In genomic region chr1:241225741-241226140, GRCh38 we compare ENCODE assay signal across 32 cellular contexts.
DNase-seq lines count a peak whose midpoint lies in the region; ATAC-seq and TF ChIP-seq lines count a peak whose summit lies in the region.
"Had no signal": no experiment of that assay in that cellular context is flagged by ENCODE, and none has a peak within 500 bp of the region (broad histone marks: within the 10 kb centered on the region; RNA-seq: fewer than 3 reads in every experiment).

No MANE protein-coding gene starts in this region.

- ATAC-seq in left ventricle myocardium superior, result no peak
- ATAC-seq: activated CD4-positive, CD25-positive, alpha-beta regulatory T cell treated with anti-CD3 and anti-CD28 coated beads, Interleukin-2, amount 50 U/mL, for 24 hours; activated CD8-positive, alpha-beta T cell treated with anti-CD3 and anti-CD28 coated beads for 36 hours; activated naive CD4-positive, alpha-beta T cell treated with anti-CD3 and anti-CD28 coated beads, Interleukin-2, amount 50 U/mL, for 72 hours; effector memory CD8-positive, alpha-beta T cell; foreskin keratinocyte; GM12878 had no signal

- no peak overlapping the region for H3K4me3 Mint-ChIP-seq in activated CD4-positive, alpha-beta T cell treated with anti-CD3 and anti-CD28 coated beads, Interleukin-2, amount 10 ng/mL, durations not matched to agents 7 days and 5 days
- H3K4me3 Mint-ChIP-seq: activated CD8-positive, alpha-beta T cell treated with anti-CD3 and anti-CD28 coated beads for 36 hours; effector memory CD8-positive, alpha-beta T cell; memory B cell; neural crest cell had no signal

- H3K4me3 ChIP-seq in osteoblast (ENCODE audit: insufficient read depth, low read length), result no peak overlapping the region
- H3K4me3 ChIP-seq: coronary artery, GM12878, SK-N-MC, smooth muscle cell, tibial artery had no signal

- POLR2A ChIA-PET in activated CD4-positive, alpha-beta T cell treated with anti-CD3 and anti-CD28 coated beads, Interleukin-2, amount 10 ng/mL, durations not matched to agents 7 days and 5 days (lab: Charles Lee), result no interaction called here

- H2AFZ ChIP-seq in osteoblast (ENCODE audit: low read length), result no peak overlapping the region
- H2AFZ ChIP-seq: parathyroid adenoma had no signal

- no peaks in the 10 kb centered on the region for H4K20me1 ChIP-seq in osteoblast (ENCODE audit: insufficient read depth, low read length)

- no peaks in the 10 kb centered on the region for H3K27me3 Mint-ChIP-seq in activated CD4-positive, alpha-beta T cell treated with anti-CD3 and anti-CD28 coated beads, Interleukin-2, amount 10 ng/mL, durations not matched to agents 7 days and 5 days
- H3K27me3 Mint-ChIP-seq: activated CD8-positive, alpha-beta T cell treated with anti-CD3 and anti-CD28 coated beads for 36 hours; effector memory CD8-positive, alpha-beta T cell; memory B cell had no signal

- no peaks in the 10 kb centered on the region for H3K4me1 Mint-ChIP-seq in activated CD4-positive, alpha-beta T cell treated with anti-CD3 and anti-CD28 coated beads, Interleukin-2, amount 10 ng/mL, durations not matched to agents 7 days and 5 days
- H3K4me1 Mint-ChIP-seq: memory B cell, neural crest cell had no signal

- no peak overlapping the region for H3K4me2 ChIP-seq in osteoblast (ENCODE audit: insufficient read depth, low read length)
- H3K4me2 ChIP-seq: KMS-11, smooth muscle cell had no signal

- intact Hi-C loops in left ventricle myocardium superior (cut with micrococcal nuclease), result no loop called here

- peaks cover 9% of the 10 kb centered on the region for H3K9me3 Mint-ChIP-seq in activated CD4-positive, alpha-beta T cell treated with anti-CD3 and anti-CD28 coated beads, Interleukin-2, amount 10 ng/mL, durations not matched to agents 7 days and 5 days
- H3K9me3 Mint-ChIP-seq: neural crest cell had no signal

- H3K36me3 Mint-ChIP-seq in activated CD4-positive, alpha-beta T cell treated with anti-CD3 and anti-CD28 coated beads, Interleukin-2, amount 10 ng/mL, durations not matched to agents 7 days and 5 days (ENCODE audit: low read depth), result no peaks in the 10 kb centered on the region

- no peak overlapping the region for H3K27ac Mint-ChIP-seq in activated CD4-positive, alpha-beta T cell treated with anti-CD3 and anti-CD28 coated beads, Interleukin-2, amount 10 ng/mL, durations not matched to agents 7 days and 5 days
- H3K27ac Mint-ChIP-seq: activated CD8-positive, alpha-beta T cell treated with anti-CD3 and anti-CD28 coated beads for 36 hours; activated naive CD4-positive, alpha-beta T cell treated with anti-CD3 and anti-CD28 coated beads, Interleukin-2, amount 50 U/mL, for 72 hours; activated T-helper 2 cell treated with anti-CD3 and anti-CD28 coated beads, Interferon-gamma antibody, Interleukin-2, Interleukin-4, amounts not matched to agents 10 μg/mL and 5 μg/mL and 100 μg/mL, durations not matched to agents 14 hours and 24 hours and 36 hours; effector memory CD8-positive, alpha-beta T cell; memory B cell had no signal

- no peaks in the 10 kb centered on the region for H3K4me1 ChIP-seq in osteoblast (ENCODE audit: insufficient read depth, low read length)
- H3K4me1 ChIP-seq: BE2C, foreskin keratinocyte, parathyroid adenoma, tibial artery had no signal

- H3K36me3 ChIP-seq in osteoblast (ENCODE audit: insufficient read depth, low read length), result no peaks in the 10 kb centered on the region
- H3K36me3 ChIP-seq: BE2C, tibial artery had no signal

- TF ChIP-seq CTCF in osteoblast (IDR thresholded peaks at IDR 0.05; ENCODE audit: extremely low read depth, low read depth, low read length), result no peak

- no peaks in the 10 kb centered on the region for H3K79me2 ChIP-seq in osteoblast (ENCODE audit: insufficient read depth, low read length)
- H3K79me2 ChIP-seq: parathyroid adenoma had no signal

- no peak overlapping the region for H3K27ac ChIP-seq in osteoblast (ENCODE audit: low read depth, low read length)
- H3K27ac ChIP-seq: coronary artery, foreskin keratinocyte, KMS-11, parathyroid adenoma, SK-N-MC, tibial artery had no signal

- H3K9me3 ChIP-seq in osteoblast (ENCODE audit: low read depth, low read length), result peaks cover 2% of the 10 kb centered on the region

- CTCF ChIA-PET in activated CD4-positive, alpha-beta T cell treated with anti-CD3 and anti-CD28 coated beads, Interleukin-2, amount 10 ng/mL, durations not matched to agents 7 days and 5 days (lab: Charles Lee), result no interaction called here

- DNase-seq in DMS153 (lab: John Stamatoyannopoulos, UW), result peak; percentile 92
- peak; percentile 81 for DNase-seq in NCI-H1105 treated with DMSO at 0.1 percent for 48 hours (lab: John Stamatoyannopoulos, UW)
- DNase-seq in NCI-H345 treated with DMSO at 0.1 percent for 48 hours (lab: John Stamatoyannopoulos, UW; ENCODE audit: unreplicated experiment), result peak; percentile 84
- peak; percentile 43 for DNase-seq in dermis blood vessel endothelial cell
- DNase-seq in osteoblast (ENCODE audit: insufficient read length, low spot score, missing footprints), result no peak
- DNase-seq in cerebellar cortex (ENCODE audit: low spot score), result no peak
- no peak for DNase-seq in activated CD4-positive, alpha-beta T cell treated with anti-CD3 and anti-CD28 coated beads, Interleukin-2, amount 10 ng/mL, durations not matched to agents 7 days and 5 days
- no peak for DNase-seq in left ventricle myocardium superior
- DNase-seq: activated CD8-positive, alpha-beta T cell treated with anti-CD3 and anti-CD28 coated beads for 36 hours; anterior cingulate cortex; BE2C; effector memory CD8-positive, alpha-beta T cell; EL; foreskin keratinocyte; kidney glomerular epithelial cell; MM.1S; NCI-H2029; NCI-H524 treated with DMSO at 0.1 percent for 48 hours; RPMI8226; stimulated activated CD4-positive, alpha-beta T cell treated with anti-CD3 and anti-CD28 coated beads, Interleukin-2, amount 100 ng/mL, for 24 hours; tibial artery had no signal

- no peaks in the 10 kb centered on the region for H3K27me3 ChIP-seq in osteoblast (ENCODE audit: insufficient read depth, low read length)
- H3K27me3 ChIP-seq: BE2C, foreskin keratinocyte, tibial artery had no signal

Comparison
In these comparisons a context has a peak if more than half of its experiments do, and no peak if none do; other contexts are left out.
1. DNase-seq: peak in DMS153 (single experiment), NCI-H1105 treated with DMSO at 0.1 percent for 48 hours (single experiment), NCI-H345 treated with DMSO at 0.1 percent for 48 hours (single experiment) and dermis blood vessel endothelial cell (single experiment); none in osteoblast (single experiment), cerebellar cortex (single experiment), activated CD4-positive, alpha-beta T cell treated with anti-CD3 and anti-CD28 coated beads, Interleukin-2, amount 10 ng/mL, durations not matched to agents 7 days and 5 days (single experiment) and left ventricle myocardium superior (single experiment).